Comparison of ENCODE assay signal across 9 cellular contexts in genomic region chr5:107157811-107158210, GRCh38.
"Had no signal": no experiment of that assay in that cellular context is flagged by ENCODE, and none has a peak within 500 bp of the region (broad histone marks: within the 10 kb centered on the region; RNA-seq: fewer than 3 reads in every experiment).

No MANE protein-coding gene starts in this region.

- ATAC-seq: foreskin keratinocyte had no signal

- DNase-seq: activated CD4-positive, alpha-beta T cell treated with anti-CD3 and anti-CD28 coated beads, Interleukin-2, amount 10 ng/mL, durations not matched to agents 7 days and 5 days; activated CD8-positive, alpha-beta memory T cell treated with anti-CD3 and anti-CD28 coated beads, Interleukin-2, amount 50 U/mL, for 48 hours; activated naive CD8-positive, alpha-beta T cell treated with anti-CD3 and anti-CD28 coated beads, Interleukin-2, amount 10 ng/mL, durations not matched to agents 7 days and 5 days; brain microvascular endothelial cell; cortex of kidney; effector memory CD4-positive, alpha-beta T cell; foreskin keratinocyte; stimulated activated CD4-positive, alpha-beta T cell treated with anti-CD3 and anti-CD28 coated beads, Interleukin-2, amount 100 ng/mL, for 48 hours; stimulated activated naive CD4-positive, alpha-beta T cell had no signal
